29 cellular contexts compared by ENCODE assay signal in genomic region chr14:105011312-105011990, GRCh38. TPM values are rescaled to one million over a fixed set of nuclear protein-coding genes. Genes with fewer than 3 reads are reported as not detected.
DNase-seq lines count a peak whose midpoint lies in the region; TF ChIP-seq lines count a peak whose summit lies in the region.
"Had no signal": no experiment of that assay in that cellular context is flagged by ENCODE, and none has a peak within 500 bp of the region (broad histone marks: within the 10 kb centered on the region; RNA-seq: fewer than 3 reads in every experiment).

No MANE protein-coding gene starts in this region.

- in situ Hi-C loops in G401 (cut with HindIII; ENCODE audit: low sequenced_read_pairs): no loop called here

- H3K9me3 ChIP-seq in spleen: no peaks in the 10 kb centered on the region
- H3K9me3 ChIP-seq: BE2C, colonic mucosa, tibial nerve had no signal

- DNase-seq in G401 (ENCODE audit: low spot score) (peak; percentile 50), RWPE1 (ENCODE audit: low spot score) (no peak), mesothelial cell of epicardium (ENCODE audit: low spot score in 2 of 2, unreplicated experiment in 2 of 2) (no peak), spleen (peak; percentile 67), SW 1271 (lab: John Stamatoyannopoulos, UW) (no peak), pons (ENCODE audit: low spot score) (no peak)
- DNase-seq in activated naive CD4-positive, alpha-beta T cell (lab: John Stamatoyannopoulos, UW): no peak
- DNase-seq: activated CD4-positive, alpha-beta T cell treated with anti-CD3 and anti-CD28 coated beads for 36 hours; activated T-cell treated with anti-CD3 and anti-CD28 coated beads for 4 hours; amniotic stem cell; colonic mucosa; DMS53; effector CD8-positive, alpha-beta T cell; HCEC 1CT; NCI-H1417; NCI-H2029 treated with DMSO at 0.1 percent for 48 hours; NCI-H2227 treated with DMSO at 0.1 percent for 48 hours; PC-9; Right ventricle myocardium superior; stimulated activated CD4-positive, alpha-beta T cell treated with anti-CD3 and anti-CD28 coated beads, Interleukin-4, amount 100 ng/mL, for 24 hours; T-helper 9 cell had no signal

- H3K9me3 Mint-ChIP-seq in mesothelial cell of epicardium: no peaks in the 10 kb centered on the region
- H3K9me3 Mint-ChIP-seq: activated naive CD4-positive, alpha-beta T cell treated with anti-CD3 and anti-CD28 coated beads, Interleukin-2, amount 50 U/mL, for 24 hours; activated T-helper 2 cell treated with anti-CD3 and anti-CD28 coated beads, Interferon-gamma antibody, Interleukin-2, Interleukin-4, amounts not matched to agents 10 μg/mL and 5 μg/mL and 100 μg/mL, durations not matched to agents 14 hours and 24 hours and 36 hours; neural crest cell had no signal

- no peak for TF ChIP-seq CTCF in RWPE1 (conservative IDR thresholded peaks at IDR 0.05; ENCODE audit: low read depth)
- no peak for TF ChIP-seq CTCF in mesothelial cell of epicardium (IDR thresholded peaks at IDR 0.05; ENCODE audit: unreplicated experiment)
- TF ChIP-seq CTCF in spleen (IDR thresholded peaks at IDR 0.05 in 8 of 11, conservative IDR thresholded peaks at IDR 0.05 in 3 of 11): no peak

- CTCF ChIA-PET in RWPE1 (lab: Yijun Ruan, JAX): interaction anchor here (0.6 to 2.4 kb wide), 5 partner anchors 13 to 192 kb away, joined by 3 to 8 read pairs (median 4); no protein-coding TSS in a partner anchor

- peaks cover 0 to 64% (median 37%) of the 10 kb centered on the region in 6 donors for H3K36me3 ChIP-seq in spleen

- peaks cover 39% of the 10 kb centered on the region for H3K4me1 Mint-ChIP-seq in mesothelial cell of epicardium

- H3K4me3 Mint-ChIP-seq in mesothelial cell of epicardium: no peak overlapping the region
- H3K4me3 Mint-ChIP-seq: activated CD4-positive, alpha-beta T cell treated with anti-CD3 and anti-CD28 coated beads for 36 hours; activated naive CD4-positive, alpha-beta T cell treated with anti-CD3 and anti-CD28 coated beads, Interleukin-2, amount 50 U/mL, for 24 hours; neural crest cell had no signal

- intact Hi-C loops in spleen (cut with DNase I; ENCODE audit: low total_unique reads): no loop called here

- H3K27ac Mint-ChIP-seq in mesothelial cell of epicardium: peak overlapping the region; percentile 90
- H3K27ac Mint-ChIP-seq: activated CD4-positive, alpha-beta T cell treated with anti-CD3 and anti-CD28 coated beads for 36 hours; activated naive CD4-positive, alpha-beta T cell treated with anti-CD3 and anti-CD28 coated beads, Interleukin-2, amount 50 U/mL, for 24 hours; activated T-helper 2 cell treated with anti-CD3 and anti-CD28 coated beads, Interferon-gamma antibody, Interleukin-2, Interleukin-4, amounts not matched to agents 10 μg/mL and 5 μg/mL and 100 μg/mL, durations not matched to agents 14 hours and 24 hours and 36 hours had no signal

- peaks cover 0 to 47% (median 18%) of the 10 kb centered on the region in 6 donors for H3K4me1 ChIP-seq in spleen
- H3K4me1 ChIP-seq: colonic mucosa, parathyroid adenoma had no signal

- no peak overlapping the region for H3K4me3 ChIP-seq in spleen
- H3K4me3 ChIP-seq: colonic mucosa, PC-9, tibial nerve had no signal

- peaks cover 4% of the 10 kb centered on the region for H3K36me3 Mint-ChIP-seq in mesothelial cell of epicardium
- H3K36me3 Mint-ChIP-seq: activated naive CD4-positive, alpha-beta T cell treated with anti-CD3 and anti-CD28 coated beads, Interleukin-2, amount 50 U/mL, for 24 hours had no signal

- no peak for TF ChIP-seq POLR2A in spleen (IDR thresholded peaks at IDR 0.05)

- H3K27me3 ChIP-seq in spleen (replicated peaks in 1 of 7): no peaks in the 10 kb centered on the region
- H3K27me3 ChIP-seq: BE2C, colonic mucosa, tibial nerve had no signal

- no peaks in the 10 kb centered on the region for H3K27me3 Mint-ChIP-seq in mesothelial cell of epicardium (ENCODE audit: low read depth)
- H3K27me3 Mint-ChIP-seq: activated CD4-positive, alpha-beta T cell treated with anti-CD3 and anti-CD28 coated beads for 36 hours; activated naive CD4-positive, alpha-beta T cell treated with anti-CD3 and anti-CD28 coated beads, Interleukin-2, amount 50 U/mL, for 24 hours had no signal

- POLR2A ChIA-PET in RWPE1 (lab: Yijun Ruan, JAX; ENCODE audit: low non-redundant PET): no interaction called here

- WGBS in spleen, 5 donors: 84 to 87% (median 87%) methylated on average over 16 to 29 of the region's 29 CpGs

- H3K27ac ChIP-seq in RWPE1: peak overlapping the region; percentile 94
- H3K27ac ChIP-seq in spleen: no peak overlapping the region
- H3K27ac ChIP-seq: colonic mucosa, KMS-11, parathyroid adenoma, PC-9, tibial nerve, VCaP had no signal

RNA-seq across cellular contexts. Expression of gene CDCA4, which starts 9.4 kb away (rescaled TPM):
- 69.8 and 83.1 TPM in 2 replicates for total RNA-seq in G401 (2014; rRNA removed; shearing (Covaris generic))
- 31.5 to 33.9 TPM (median 32.3 TPM) in 3 replicates for total RNA-seq in mesothelial cell of epicardium
- total RNA-seq in spleen: 10 to 100 TPM in 2 of 7 donors, 1 to 10 TPM in 5; 6.5 to 15.1 (median 8.7) TPM
- polyA plus RNA-seq in spleen: 10 to 100 TPM in 1 of 3 donors, 1 to 10 TPM in 2; 5.8 to 10.5 (median 8.5) TPM

RNA-seq across cellular contexts. Expression of gene CLBA1, which starts 25.9 kb away (rescaled TPM):
- total RNA-seq in G401 (2014; rRNA removed; shearing (Covaris generic)): 10.5 and 18.0 TPM in 2 replicates
- total RNA-seq in mesothelial cell of epicardium (9.0 to 10.3 TPM (median 10.2 TPM) in 3 replicates), spleen (1 to 10 TPM; 1.7 to 4.0 (median 3.4) TPM)
- polyA plus RNA-seq in spleen: 1 to 10 TPM; 3.7 to 4.3 (median 3.9) TPM

RNA-seq across cellular contexts. Expression of gene AHNAK2, which starts 33.3 kb away (rescaled TPM):
- 17.0 and 31.1 TPM in 2 replicates for total RNA-seq in G401 (2014; rRNA removed; shearing (Covaris generic))
- total RNA-seq in mesothelial cell of epicardium: 2.4 to 2.8 TPM (median 2.6 TPM) in 3 replicates
- 1 to 10 TPM in 1 of 7 donors, under 1 TPM in 6; 0.26 to 1.3 (median 0.66) TPM for total RNA-seq in spleen
- under 1 TPM; 0.30 to 0.86 (median 0.76) TPM for polyA plus RNA-seq in spleen

RNA-seq across cellular contexts. Expression of gene GPR132, which starts 53.8 kb away (rescaled TPM):
- total RNA-seq in G401 (2014; rRNA removed; shearing (Covaris generic)): 0.43 TPM in 1 of 2 replicates, not detected in the other
- total RNA-seq in mesothelial cell of epicardium: 1.0 to 1.6 TPM (median 1.1 TPM) in 3 replicates
- total RNA-seq in spleen: 10 to 100 TPM; 17.5 to 33.7 (median 23.1) TPM
- 1 to 10 TPM; 5.0 to 9.0 (median 5.8) TPM for polyA plus RNA-seq in spleen
- total RNA-seq: neural crest cell, PC-9 had no signal

Comparison
In these comparisons a context has a peak if more than half of its experiments do, and no peak if none do; other contexts are left out.
1. DNase-seq: peak in G401 (single experiment) and spleen (single experiment); none in RWPE1 (single experiment), mesothelial cell of epicardium (0 of 2), SW 1271 (0 of 2), activated naive CD4-positive, alpha-beta T cell (0 of 4) and pons (single experiment).